9 cellular contexts compared by ENCODE assay signal in genomic region chr2:152046940-152047339, GRCh38. TPM values are rescaled to one million over a fixed set of nuclear protein-coding genes. Genes with fewer than 3 reads are reported as not detected.
DNase-seq lines count a peak whose midpoint lies in the region; ATAC-seq and TF ChIP-seq lines count a peak whose summit lies in the region.
"Had no signal": no experiment of that assay in that cellular context is flagged by ENCODE, and none has a peak within 500 bp of the region (broad histone marks: within the 10 kb centered on the region; RNA-seq: fewer than 3 reads in every experiment).

No MANE protein-coding gene starts in this region.

- peak; percentile 68 for ATAC-seq in GM18907 (IDR thresholded peaks at IDR 0.05; ENCODE audit: unreplicated experiment)
- peak; percentile 74 for ATAC-seq in GM21786 (IDR thresholded peaks at IDR 0.05; ENCODE audit: unreplicated experiment)
- peak; percentile 76 for ATAC-seq in HG03378 (IDR thresholded peaks at IDR 0.05; ENCODE audit: unreplicated experiment)
- peak; percentile 56 to 64 for ATAC-seq in naive B cell (ENCODE audit: low read depth in 2 of 2)
- ATAC-seq in omental fat pad (ENCODE audit: low FRiP score), result no peak
- ATAC-seq: left lung had no signal

- peaks cover 15 to 36% (median 25%) of the 10 kb centered on the region in 3 donors for H3K4me1 Mint-ChIP-seq in naive B cell
- peaks cover 5% of the 10 kb centered on the region for H3K4me1 Mint-ChIP-seq in activated T-cell treated with anti-CD3 and anti-CD28 coated beads, Interleukin-2, amount 50 U/mL, for 24 hours (ENCODE audit: low read depth)

- H3K36me3 Mint-ChIP-seq in naive B cell, result no peaks in the 10 kb centered on the region
- no peaks in the 10 kb centered on the region for H3K36me3 Mint-ChIP-seq in activated T-cell treated with anti-CD3 and anti-CD28 coated beads, Interleukin-2, amount 50 U/mL, for 24 hours (ENCODE audit: low read depth)

- peak overlapping the region in 3 of 8 donors; percentile 7 to 61 (median 22) for H3K4me3 Mint-ChIP-seq in naive B cell
- no peak overlapping the region for H3K4me3 Mint-ChIP-seq in activated T-cell treated with anti-CD3 and anti-CD28 coated beads, Interleukin-2, amount 50 U/mL, for 24 hours

- no peak for DNase-seq in naive B cell
- DNase-seq in effector CD4-positive, alpha-beta T cell, result no peak
- DNase-seq in omental fat pad (ENCODE audit: low spot score), result no peak
- DNase-seq in activated T-cell treated with anti-CD3 and anti-CD28 coated beads, Interleukin-2, amount 50 U/mL, for 24 hours, result no peak
- DNase-seq: left lung, SK-N-SH had no signal

- no peaks in the 10 kb centered on the region for H3K9me3 Mint-ChIP-seq in naive B cell
- no peaks in the 10 kb centered on the region for H3K9me3 Mint-ChIP-seq in activated T-cell treated with anti-CD3 and anti-CD28 coated beads, Interleukin-2, amount 50 U/mL, for 24 hours

- H3K27me3 Mint-ChIP-seq in naive B cell, result no peaks in the 10 kb centered on the region
- H3K27me3 Mint-ChIP-seq in activated T-cell treated with anti-CD3 and anti-CD28 coated beads, Interleukin-2, amount 50 U/mL, for 24 hours, result peaks cover 4% of the 10 kb centered on the region

- H3K27ac Mint-ChIP-seq in naive B cell, result peak overlapping the region; percentile 28 to 92 (median 65)
- no peak overlapping the region for H3K27ac Mint-ChIP-seq in activated T-cell treated with anti-CD3 and anti-CD28 coated beads, Interleukin-2, amount 50 U/mL, for 24 hours

- TF ChIP-seq CTCF in omental fat pad (IDR thresholded peaks at IDR 0.05), result no peak

RNA-seq across cellular contexts. Expression of gene CACNB4, which starts 51.9 kb away (rescaled TPM):
- 1 to 10 TPM in 1 of 6 donors, under 1 TPM in 1, not detected in 4; 0.10 to 3.2 TPM for polyA plus RNA-seq in naive B cell (ENCODE audit: low read depth in 6 of 6)
- total RNA-seq in omental fat pad, result 1 to 10 TPM; 1.5 to 5.4 (median 2.4) TPM
